ENCODE assay signal across 8 cellular contexts in the genomic region with DNA sequence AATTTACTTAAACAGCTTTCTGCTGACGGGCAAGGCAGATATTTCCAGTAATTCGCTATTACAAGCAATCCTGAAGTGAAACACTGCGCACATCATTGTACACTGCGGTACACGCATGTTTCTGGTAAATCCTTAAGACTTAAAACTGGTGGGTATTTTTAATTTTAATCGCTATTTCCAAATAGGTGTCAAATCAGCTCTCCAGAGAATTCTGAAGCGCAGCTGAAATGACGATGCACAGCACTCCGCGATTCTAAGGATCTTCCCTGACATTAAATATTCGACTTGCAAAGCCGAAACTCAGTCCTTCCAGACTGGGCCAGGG. TPM values are rescaled to one million over a fixed set of nuclear protein-coding genes. Genes with fewer than 3 reads are reported as not detected.
DNase-seq lines count a peak whose midpoint lies in the region; ATAC-seq and TF ChIP-seq lines count a peak whose summit lies in the region.

No MANE protein-coding gene starts in this region.

- WGBS in neuronal stem cell (ENCODE audit: extremely low coverage in 2 of 2, insufficient read length in 2 of 2, insufficient replicate concordance in 1 of 2), 2 donors: no CpG with 5 or more reads among the region's 12 CpGs

- H3K27ac ChIP-seq in neuronal stem cell (replicated peaks; ENCODE audit: low read length): peak overlapping the region; percentile 85

- H3K27ac Mint-ChIP-seq in endothelial cell (ENCODE audit: unreplicated experiment): peak overlapping the region; percentile 49

- H3K4me2 ChIP-seq in neuronal stem cell (ENCODE audit: insufficient read depth, low read length, poor library complexity, severe bottlenecking): peak overlapping the region; percentile 75

- peaks cover 4% of the 10 kb centered on the region for H3K27me3 Mint-ChIP-seq in endothelial cell (ENCODE audit: unreplicated experiment)

- H3K4me1 Mint-ChIP-seq in endothelial cell (ENCODE audit: unreplicated experiment): peaks cover 20% of the 10 kb centered on the region

- no peak overlapping the region for H4K8ac ChIP-seq in neuronal stem cell (ENCODE audit: low read depth, low read length)

- H2BK15ac ChIP-seq in neuronal stem cell (ENCODE audit: low read length): no peak overlapping the region

- H3K4me3 Mint-ChIP-seq in endothelial cell (ENCODE audit: unreplicated experiment): peak overlapping the region; percentile 89

- H2AK5ac ChIP-seq in neuronal stem cell (ENCODE audit: low read depth, low read length): peak overlapping the region; percentile 47

- no peak overlapping the region for H3K14ac ChIP-seq in neuronal stem cell (ENCODE audit: low read length)

- H2BK12ac ChIP-seq in neuronal stem cell (ENCODE audit: low read length): no peak overlapping the region

- H3K36me3 ChIP-seq in BE2C: peaks cover 17% of the 10 kb centered on the region
- H3K36me3 ChIP-seq in neuronal stem cell (replicated peaks in 1 of 2; ENCODE audit: control insufficient read depth in 2 of 2, insufficient read depth in 2 of 2, low read length in 2 of 2): peaks cover 10 to 36% of the 10 kb centered on the region in 2 donors

- no peaks in the 10 kb centered on the region for H3K9me3 Mint-ChIP-seq in endothelial cell (ENCODE audit: unreplicated experiment)

- H4K91ac ChIP-seq in neuronal stem cell (ENCODE audit: low read depth, low read length, poor library complexity): no peak overlapping the region

- peak overlapping the region; percentile 95 for H2AFZ ChIP-seq in neuronal stem cell (ENCODE audit: low read length)

- H3K4me1 ChIP-seq in BE2C (peaks cover 4% of the 10 kb centered on the region; the same call in 1 of the 2 replicates), neuronal stem cell (ENCODE audit: control insufficient read depth in 2 of 2, insufficient read depth in 1 of 2, low read depth in 1 of 2, low read length in 2 of 2) (peaks cover 5 to 8% of the 10 kb centered on the region in 2 donors)

- no peak overlapping the region for H3K4ac ChIP-seq in neuronal stem cell (ENCODE audit: low read length)

- H3K23ac ChIP-seq in neuronal stem cell (ENCODE audit: low read depth, low read length, poor library complexity): peak overlapping the region; percentile 29

- H3K9ac ChIP-seq in neuronal stem cell (ENCODE audit: low read depth, low read length, poor library complexity): peak overlapping the region; percentile 91

- H3K9me3 ChIP-seq in BE2C (no peaks in the 10 kb centered on the region), neuronal stem cell (replicated peaks in 1 of 2; ENCODE audit: control insufficient read depth in 2 of 2, insufficient read depth in 1 of 2, low read depth in 1 of 2, low read length in 2 of 2) (no peaks in the 10 kb centered on the region)

- H2BK5ac ChIP-seq in neuronal stem cell (ENCODE audit: low read length): no peak overlapping the region

- peaks cover 3% of the 10 kb centered on the region for H3K79me1 ChIP-seq in neuronal stem cell (ENCODE audit: low read depth, low read length)

- H3K4me3 ChIP-seq in BE2C (ENCODE audit: low read depth, low read length) (peak overlapping the region; percentile 96), neuronal stem cell (ENCODE audit: low read length in 2 of 2) (peak overlapping the region; percentile 71 to 95)

- peak overlapping the region; percentile 96 for H3K18ac ChIP-seq in neuronal stem cell (ENCODE audit: low read length)

- no peak for DNase-seq in BE2C
- peak; percentile 28 for DNase-seq in NCI-H69 (lab: John Stamatoyannopoulos, UW)
- no peak for DNase-seq in endothelial cell (ENCODE audit: low spot score)
- DNase-seq in neuronal stem cell (ENCODE audit: low spot score): no peak
- DNase-seq in hippocampal formation (lab: John Stamatoyannopoulos, UW): no peak
- no peak for DNase-seq in NCI-H1436 treated with DMSO at 0.1 percent for 48 hours (lab: John Stamatoyannopoulos, UW)
- no peak for DNase-seq in kidney glomerular epithelial cell (lab: John Stamatoyannopoulos, UW)

- TF ChIP-seq CTCF in BE2C (IDR thresholded peaks at IDR 0.05; ENCODE audit: low read depth, low read length): no peak
- no peak for TF ChIP-seq CTCF in endothelial cell (IDR thresholded peaks at IDR 0.05; ENCODE audit: unreplicated experiment)

- H2BK120ac ChIP-seq in neuronal stem cell (ENCODE audit: low read depth, low read length): no peak overlapping the region

- peak; percentile 4 for ATAC-seq in GM21526 (IDR thresholded peaks at IDR 0.05; ENCODE audit: low FRiP score, unreplicated experiment)

- H3K27me3 ChIP-seq in BE2C: no peaks in the 10 kb centered on the region; the same call in 1 of the 2 replicates
- no peaks in the 10 kb centered on the region for H3K27me3 ChIP-seq in neuronal stem cell (ENCODE audit: control insufficient read depth in 3 of 3, insufficient read depth in 3 of 3, low read depth in 1 of 3, low read length in 3 of 3)

- H3K36me3 Mint-ChIP-seq in endothelial cell (ENCODE audit: low read depth, unreplicated experiment): peaks cover 16% of the 10 kb centered on the region

RNA-seq across cellular contexts. Expression of a gene that starts 0.3 kb away (rescaled TPM):
- 35.3 TPM for polyA plus RNA-seq in BE2C (2012; ENCODE audit: insufficient read depth, insufficient read length, low read depth)
- 19.8 TPM for total RNA-seq in endothelial cell (ENCODE audit: unreplicated experiment)
- 28.7 TPM for polyA plus RNA-seq in neuronal stem cell (2013, experiment 1 of 2)
- 29.1 TPM for polyA plus RNA-seq in neuronal stem cell (2013, experiment 2 of 2)

RNA-seq across cellular contexts. Expression of a gene that starts 20.9 kb away (rescaled TPM):
- polyA plus RNA-seq in BE2C (2012; ENCODE audit: insufficient read depth, insufficient read length, low read depth): not detected
- total RNA-seq in endothelial cell (ENCODE audit: unreplicated experiment): not detected
- polyA plus RNA-seq in neuronal stem cell (2013, experiment 1 of 2): 0.03 TPM
- not detected for polyA plus RNA-seq in neuronal stem cell (2013, experiment 2 of 2)

RNA-seq across cellular contexts. Expression of a gene that starts 42.3 kb away (rescaled TPM):
- polyA plus RNA-seq in BE2C (2012; ENCODE audit: insufficient read depth, insufficient read length, low read depth): 21.3 TPM
- 13.2 TPM for total RNA-seq in endothelial cell (ENCODE audit: unreplicated experiment)
- 46.0 TPM for polyA plus RNA-seq in neuronal stem cell (2013, experiment 1 of 2)
- 46.1 TPM for polyA plus RNA-seq in neuronal stem cell (2013, experiment 2 of 2)

RNA-seq across cellular contexts. Expression of a gene that starts 42.4 kb away (rescaled TPM):
- 3.9 TPM for polyA plus RNA-seq in BE2C (2012; ENCODE audit: insufficient read depth, insufficient read length, low read depth)
- 13.3 TPM for total RNA-seq in endothelial cell (ENCODE audit: unreplicated experiment)
- 4.5 TPM for polyA plus RNA-seq in neuronal stem cell (2013, experiment 1 of 2)
- polyA plus RNA-seq in neuronal stem cell (2013, experiment 2 of 2): 4.1 TPM
